In the genomic region with DNA sequence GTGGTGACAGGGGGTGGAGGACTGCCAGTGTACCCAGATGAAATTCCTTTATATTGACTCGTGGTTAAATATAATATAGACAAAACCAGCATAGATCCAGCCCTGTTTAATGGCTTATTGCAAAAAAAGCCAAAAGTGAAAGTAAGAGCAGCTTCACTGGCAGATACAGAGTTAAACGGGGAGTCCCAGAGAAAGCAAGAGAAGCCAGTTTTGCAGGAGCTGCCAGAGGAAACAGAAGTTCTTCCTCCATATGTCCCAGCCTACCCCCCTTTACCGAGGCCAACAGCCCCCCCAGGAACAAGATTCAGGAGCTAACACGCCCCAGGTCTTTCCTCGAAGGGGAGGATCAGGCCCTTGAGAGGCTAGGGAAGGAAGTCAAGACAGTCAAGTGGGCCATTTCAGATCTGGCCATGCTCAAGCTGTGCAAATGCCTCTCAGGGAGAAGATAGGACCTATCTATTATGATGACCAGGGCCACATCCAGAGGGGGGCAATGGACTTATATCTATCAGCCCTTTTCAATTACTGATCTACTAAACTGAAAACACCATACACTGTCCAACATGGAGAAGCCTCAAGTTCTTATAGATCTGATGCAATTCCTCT, we compare ENCODE assay signal across 20 cellular contexts. TPM values are rescaled to one million over a fixed set of nuclear protein-coding genes. Genes with fewer than 3 reads are reported as not detected.
DNase-seq lines count a peak whose midpoint lies in the region; ATAC-seq and TF ChIP-seq lines count a peak whose summit lies in the region.
"Had no signal": no experiment of that assay in that cellular context is flagged by ENCODE, and none has a peak within 500 bp of the region (broad histone marks: within the 10 kb centered on the region; RNA-seq: fewer than 3 reads in every experiment).

No MANE protein-coding gene starts in this region.

- H4K20me1 ChIP-seq in DND-41 (ENCODE audit: insufficient read depth, low read length) (no peaks in the 10 kb centered on the region), PC-9 (ENCODE audit: insufficient read depth) (no peaks in the 10 kb centered on the region)

- TF ChIP-seq CTCF in DND-41 (IDR thresholded peaks at IDR 0.05; ENCODE audit: borderline replicate concordance, extremely low read depth, low read length, poor library complexity, severe bottlenecking) (no peak), PC-9 (conservative IDR thresholded peaks at IDR 0.05) (no peak), thoracic aorta (IDR thresholded peaks at IDR 0.05) (no peak)

- H3K9me3 ChIP-seq in DND-41 (ENCODE audit: insufficient read depth, low read length, severe bottlenecking) = no peaks in the 10 kb centered on the region
- no peaks in the 10 kb centered on the region; the same call in none of the 2 replicates for H3K9me3 ChIP-seq in PC-9 (ENCODE audit: insufficient read depth, low read depth)
- no peaks in the 10 kb centered on the region for H3K9me3 ChIP-seq in thoracic aorta

- H2AFZ ChIP-seq in DND-41 (ENCODE audit: low read depth, low read length) (peak overlapping the region; percentile 76), PC-9 (no peak overlapping the region)

- H3K79me2 ChIP-seq in DND-41 (ENCODE audit: insufficient read depth, low read length) (no peaks in the 10 kb centered on the region), PC-9 (ENCODE audit: low read depth) (no peaks in the 10 kb centered on the region)

- ATAC-seq in DND-41 (ENCODE audit: insufficient read depth, low read depth) (peak; percentile 79), thoracic aorta (ENCODE audit: insufficient number of reproducible peaks, low FRiP score, low read depth) (no peak), HG03097 (IDR thresholded peaks at IDR 0.05; ENCODE audit: low FRiP score, unreplicated experiment) (no peak)
- ATAC-seq: activated CD8-positive, alpha-beta T cell treated with anti-CD3 and anti-CD28 coated beads, Interleukin-2, amount 10 ng/mL, durations not matched to agents 7 days and 5 days; activated T-cell treated with anti-CD3 and anti-CD28 coated beads, Interleukin-2, amount 50 U/mL, for 72 hours; effector memory CD8-positive, alpha-beta T cell; foreskin keratinocyte; naive thymus-derived CD8-positive, alpha-beta T cell; T-cell had no signal

- DNase-seq in DND-41 (peak; percentile 40), PC-9 (no peak), fibroblast of peridontal ligament (ENCODE audit: extremely low read depth) (peak; percentile 38), thoracic aorta (ENCODE audit: low spot score) (no peak), NCI-H446 treated with DMSO at 0.1 percent for 48 hours (lab: John Stamatoyannopoulos, UW) (no peak), posterior cingulate gyrus (no peak)
- DNase-seq: activated CD8-positive, alpha-beta T cell treated with anti-CD3 and anti-CD28 coated beads, Interleukin-2, amount 10 ng/mL, durations not matched to agents 7 days and 5 days; activated T-cell treated with anti-CD3 and anti-CD28 coated beads, Interleukin-2, amount 50 U/mL, for 72 hours; central memory CD4-positive, alpha-beta T cell; DMS79; effector memory CD8-positive, alpha-beta T cell; foreskin keratinocyte; HCEC 1CT; naive thymus-derived CD8-positive, alpha-beta T cell; NCI-H1694; T-cell; WERI-Rb-1 had no signal

- peak overlapping the region in 1 of 2 experiments; percentile 43; a peak in 1 of 4 replicates for H3K4me3 ChIP-seq in DND-41 (ENCODE audit: low read depth in 1 of 2, low read length in 2 of 2)
- H3K4me3 ChIP-seq in PC-9 = peak overlapping the region; percentile 26; the same call in 1 of the 2 replicates
- H3K4me3 ChIP-seq in thoracic aorta = peak overlapping the region; percentile 71

- H3K27me3 ChIP-seq in DND-41 (ENCODE audit: insufficient read depth, low read length, poor library complexity) = no peaks in the 10 kb centered on the region
- H3K27me3 ChIP-seq in PC-9 (ENCODE audit: insufficient read depth, low read depth) = no peaks in the 10 kb centered on the region
- no peaks in the 10 kb centered on the region for H3K27me3 ChIP-seq in thoracic aorta (replicated peaks; ENCODE audit: insufficient read depth)
- H3K27me3 ChIP-seq: foreskin keratinocyte had no signal

- intact Hi-C loops in PC-9 (cut with micrococcal nuclease; ENCODE audit: unreplicated experiment) (no loop called here), posterior cingulate gyrus (cut with DNase I) (no loop called here)

- H3K36me3 ChIP-seq in DND-41 (ENCODE audit: insufficient read depth, low read length) (no peaks in the 10 kb centered on the region), PC-9 (ENCODE audit: low read depth) (no peaks in the 10 kb centered on the region), thoracic aorta (no peaks in the 10 kb centered on the region)
- H3K36me3 ChIP-seq: WERI-Rb-1 had no signal

- H3K9ac ChIP-seq in DND-41 (ENCODE audit: low read depth, low read length) = peak overlapping the region; percentile 32

- POLR2A ChIA-PET in PC-9 (lab: Charles Lee; ENCODE audit: unreplicated experiment) = no interaction called here

- H3K4me1 ChIP-seq in DND-41 (ENCODE audit: insufficient read depth, low read length) (peaks cover 15% of the 10 kb centered on the region), PC-9 (replicated peaks; ENCODE audit: insufficient read depth) (no peaks in the 10 kb centered on the region), thoracic aorta (ENCODE audit: control insufficient read depth in 1 of 2, low read depth in 2 of 2) (peaks cover 4 to 12% of the 10 kb centered on the region in 2 donors)
- H3K4me1 ChIP-seq: foreskin keratinocyte had no signal

- H3K9me2 ChIP-seq in PC-9 (ENCODE audit: insufficient read depth) = no peaks in the 10 kb centered on the region; the same call in 1 of the 2 replicates

- BruUV-seq in PC-9 (replicated peaks; lab: Mats Ljungman, UMichigan) = no TSS peak

- H3K4me2 ChIP-seq in DND-41 (ENCODE audit: insufficient read depth, low read length) = peak overlapping the region; percentile 61
- peak overlapping the region; percentile 58 for H3K4me2 ChIP-seq in PC-9

- H3K27ac ChIP-seq in DND-41 (ENCODE audit: low read length) (peak overlapping the region; percentile 67), PC-9 (no peak overlapping the region), thoracic aorta (peak overlapping the region; percentile 15 to 60)
- H3K27ac ChIP-seq: C4-2B, foreskin keratinocyte, WERI-Rb-1 had no signal

- H3F3A ChIP-seq in PC-9 (ENCODE audit: insufficient read depth, low read depth) = no peaks in the 10 kb centered on the region

- CTCF ChIA-PET in PC-9 (lab: Charles Lee) = no interaction called here

RNA-seq across cellular contexts. Expression of a gene that starts 47.2 kb away (rescaled TPM):
- total RNA-seq in PC-9 (2021) = 5.4 and 6.0 TPM in 2 replicates
- 10 to 100 TPM in 1 of 2 donors, 1 to 10 TPM in 1; 6.1 to 17.6 TPM for total RNA-seq in thoracic aorta
- total RNA-seq: NCI-H460 had no signal

RNA-seq across cellular contexts. Expression of a gene that starts 48.6 kb away (rescaled TPM):
- total RNA-seq in PC-9 (2021) (3.1 and 3.6 TPM in 2 replicates), thoracic aorta (10 to 100 TPM; 22.9 to 27.3 TPM)
- total RNA-seq: NCI-H460 had no signal

Comparison
In these comparisons a context has a peak if more than half of its experiments do, and no peak if none do; other contexts are left out.
1. DNase-seq: peak in DND-41 (single experiment) and fibroblast of peridontal ligament (single experiment); none in PC-9 (0 of 2), thoracic aorta (single experiment), NCI-H446 treated with DMSO at 0.1 percent for 48 hours (single experiment) and posterior cingulate gyrus (0 of 10).